Comparison of ENCODE assay signal across 8 cellular contexts in the genomic region with DNA sequence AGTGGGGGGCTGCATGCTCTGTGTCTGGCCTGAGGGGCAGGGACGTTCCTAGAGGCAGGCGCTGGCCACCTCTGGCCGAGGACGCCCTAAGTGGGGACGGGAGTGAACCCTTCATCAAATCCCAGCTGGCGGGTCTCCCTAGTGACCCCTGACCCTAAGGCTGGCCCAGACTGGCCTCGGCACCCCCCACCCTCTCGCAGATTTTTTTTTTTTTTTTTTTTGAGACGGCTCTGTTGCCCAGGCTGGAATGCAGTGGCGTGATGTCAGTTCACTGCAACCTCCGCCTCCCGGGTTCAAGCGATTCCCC. TPM values are rescaled to one million over a fixed set of nuclear protein-coding genes. Genes with fewer than 3 reads are reported as not detected.
DNase-seq lines count a peak whose midpoint lies in the region; ATAC-seq, FAIRE-seq and TF ChIP-seq lines count a peak whose summit lies in the region.

No MANE protein-coding gene starts in this region.

- no peaks in the 10 kb centered on the region for H3K27me3 ChIP-seq in astrocyte (ENCODE audit: insufficient read depth, low read length)
- H3K27me3 ChIP-seq in right lobe of liver: no peaks in the 10 kb centered on the region
- H3K27me3 ChIP-seq in thoracic aorta (replicated peaks; ENCODE audit: insufficient read depth): no peaks in the 10 kb centered on the region

- ATAC-seq in right lobe of liver (no peak), thoracic aorta (ENCODE audit: insufficient number of reproducible peaks, low FRiP score, low read depth) (no peak), HG03135 (IDR thresholded peaks at IDR 0.05; ENCODE audit: unreplicated experiment) (no peak), HG02981 (IDR thresholded peaks at IDR 0.05; ENCODE audit: unreplicated experiment) (no peak)

- H3K4me2 ChIP-seq in astrocyte (ENCODE audit: low read length): peak overlapping the region; percentile 97

- peaks cover 33% of the 10 kb centered on the region for H4K20me1 ChIP-seq in astrocyte (ENCODE audit: insufficient read depth, low read length)

- peak overlapping the region; percentile 84 for H3K9ac ChIP-seq in astrocyte (ENCODE audit: low read length)

- TF ChIP-seq CTCF in astrocyte (IDR thresholded peaks at IDR 0.05; ENCODE audit: insufficient read depth, low read depth, low read length) (no peak), right lobe of liver (IDR thresholded peaks at IDR 0.05) (no peak), thoracic aorta (IDR thresholded peaks at IDR 0.05) (no peak)

- peaks cover 34% of the 10 kb centered on the region for H3K79me2 ChIP-seq in astrocyte (ENCODE audit: insufficient read depth, low read length)

- peak overlapping the region; percentile 66 for H3K27ac Mint-ChIP-seq in activated T-cell treated with anti-CD3 and anti-CD28 coated beads, Interleukin-2, amount 50 U/mL, for 24 hours
- H3K27ac Mint-ChIP-seq in astrocyte (ENCODE audit: unreplicated experiment): peak overlapping the region; percentile 41

- no peak for DNase-seq in activated T-cell treated with anti-CD3 and anti-CD28 coated beads, Interleukin-2, amount 50 U/mL, for 24 hours
- no peak for DNase-seq in activated T-cell treated with anti-CD3 and anti-CD28 coated beads, Interleukin-2, amount 50 U/mL, for 48 hours
- DNase-seq in astrocyte (ENCODE audit: low read depth) (no peak), right lobe of liver (no peak), thoracic aorta (ENCODE audit: low spot score) (no peak), CD1c-positive myeloid dendritic cell (ENCODE audit: extremely low spot score) (no peak)

- H3K4me3 Mint-ChIP-seq in activated T-cell treated with anti-CD3 and anti-CD28 coated beads, Interleukin-2, amount 50 U/mL, for 24 hours: peak overlapping the region; percentile 70
- peak overlapping the region; percentile 70 for H3K4me3 Mint-ChIP-seq in astrocyte (ENCODE audit: unreplicated experiment)

- no peaks in the 10 kb centered on the region for H3K36me3 Mint-ChIP-seq in activated T-cell treated with anti-CD3 and anti-CD28 coated beads, Interleukin-2, amount 50 U/mL, for 24 hours (ENCODE audit: low read depth)
- no peaks in the 10 kb centered on the region for H3K36me3 Mint-ChIP-seq in astrocyte (ENCODE audit: low read depth, unreplicated experiment)

- 90% methylated on average over 2 of the region's 13 CpGs for WGBS in right lobe of liver (ENCODE audit: insufficient coverage, low coverage, low lambda C conversion rate, missing lambda C conversion rate)

- peaks cover 12% of the 10 kb centered on the region for H3K4me1 ChIP-seq in astrocyte (ENCODE audit: insufficient read depth, low read length)
- peaks cover 0 to 25% (median 4%) of the 10 kb centered on the region in 4 donors for H3K4me1 ChIP-seq in right lobe of liver
- peaks cover 23 to 55% of the 10 kb centered on the region in 2 donors for H3K4me1 ChIP-seq in thoracic aorta (ENCODE audit: control insufficient read depth in 1 of 2, low read depth in 2 of 2)

- FAIRE-seq in astrocyte (lab: Jason Lieb, UNC): no peak

- H3K4me3 ChIP-seq in astrocyte (ENCODE audit: insufficient read depth, low read depth, low read length) (peak overlapping the region; percentile 64), right lobe of liver (peak overlapping the region; percentile 62 to 74 (median 66)), thoracic aorta (peak overlapping the region; percentile 78)

- H3K9me3 ChIP-seq in astrocyte (ENCODE audit: insufficient read depth, low read depth, low read length) (no peaks in the 10 kb centered on the region), right lobe of liver (no peaks in the 10 kb centered on the region), thoracic aorta (no peaks in the 10 kb centered on the region)

- H3K4me1 Mint-ChIP-seq in activated T-cell treated with anti-CD3 and anti-CD28 coated beads, Interleukin-2, amount 50 U/mL, for 24 hours (ENCODE audit: low read depth): peaks cover 10% of the 10 kb centered on the region
- H3K4me1 Mint-ChIP-seq in astrocyte (ENCODE audit: low read depth, unreplicated experiment): peaks cover 3% of the 10 kb centered on the region

- H3K27me3 Mint-ChIP-seq in activated T-cell treated with anti-CD3 and anti-CD28 coated beads, Interleukin-2, amount 50 U/mL, for 24 hours: no peaks in the 10 kb centered on the region
- peaks cover 11% of the 10 kb centered on the region for H3K27me3 Mint-ChIP-seq in astrocyte (ENCODE audit: low read depth, unreplicated experiment)

- H3K27ac ChIP-seq in astrocyte (ENCODE audit: low read depth, low read length): peak overlapping the region; percentile 66
- peak overlapping the region; percentile 75 to 92 (median 79) for H3K27ac ChIP-seq in right lobe of liver
- H3K27ac ChIP-seq in thoracic aorta: peak overlapping the region; percentile 83 to 90

- no peaks in the 10 kb centered on the region for H3K36me3 ChIP-seq in astrocyte (ENCODE audit: insufficient read depth, low read length)
- no peaks in the 10 kb centered on the region for H3K36me3 ChIP-seq in right lobe of liver
- H3K36me3 ChIP-seq in thoracic aorta: no peaks in the 10 kb centered on the region

- intact Hi-C loops in right lobe of liver (cut with DNase I): no loop called here

- no peaks in the 10 kb centered on the region for H3K9me3 Mint-ChIP-seq in activated T-cell treated with anti-CD3 and anti-CD28 coated beads, Interleukin-2, amount 50 U/mL, for 24 hours
- H3K9me3 Mint-ChIP-seq in astrocyte (ENCODE audit: unreplicated experiment): no peaks in the 10 kb centered on the region

- TF ChIP-seq POLR2A in right lobe of liver (IDR thresholded peaks at IDR 0.05): no peak

- H2AFZ ChIP-seq in astrocyte (ENCODE audit: low read depth, low read length): peak overlapping the region; percentile 97

RNA-seq across cellular contexts. Expression of gene MXD4, which starts 1.0 kb away (rescaled TPM):
- total RNA-seq in astrocyte: 92.0 and 92.3 TPM in 2 replicates
- 10 to 100 TPM; 17.8 to 23.0 (median 19.7) TPM for total RNA-seq in right lobe of liver
- 100 to 1,000 TPM in 1 of 2 donors, 10 to 100 TPM in 1; 93.1 to 105 TPM for total RNA-seq in thoracic aorta

RNA-seq across cellular contexts. Expression of gene HAUS3, which starts 21.0 kb away (rescaled TPM):
- total RNA-seq in astrocyte: 9.1 and 10.7 TPM in 2 replicates
- total RNA-seq in right lobe of liver: 1 to 10 TPM; 3.5 to 5.1 (median 4.6) TPM
- total RNA-seq in thoracic aorta: 10 to 100 TPM in 1 of 2 donors, 1 to 10 TPM in 1; 6.5 to 12.9 TPM

RNA-seq across cellular contexts. Expression of gene POLN, which starts 21.0 kb away (rescaled TPM):
- total RNA-seq in astrocyte (3.1 and 3.6 TPM in 2 replicates), right lobe of liver (1 to 10 TPM in 4 of 6 experiments, under 1 TPM in 2; 0.87 to 2.5 (median 1.4) TPM), thoracic aorta (1 to 10 TPM; 3.2 to 3.5 TPM)
